Comparison of ENCODE assay signal across 17 cellular contexts in genomic region chr12:63942464-63943241, GRCh38.
DNase-seq lines count a peak whose midpoint lies in the region; ATAC-seq, FAIRE-seq and TF ChIP-seq lines count a peak whose summit lies in the region.
"Had no signal": no experiment of that assay in that cellular context is flagged by ENCODE, and none has a peak within 500 bp of the region (broad histone marks: within the 10 kb centered on the region; RNA-seq: fewer than 3 reads in every experiment).

No MANE protein-coding gene starts in this region.

- peaks cover 0 to 6% (median 0%) of the 10 kb centered on the region in 11 experiments; a peak in 3 of 22 replicates for H3K9me3 ChIP-seq in BLaER1 treated with 17β-estradiol and CSF1 and Interleukin-3, amounts not matched to agents 10 nM and 100 nM (replicated peaks in 1 of 11)
- H3K9me3 ChIP-seq in astrocyte (ENCODE audit: insufficient read depth, low read depth, low read length), result no peaks in the 10 kb centered on the region

- H3K27me3 Mint-ChIP-seq in astrocyte (ENCODE audit: low read depth, unreplicated experiment) (no peaks in the 10 kb centered on the region), glutamatergic neuron (ENCODE audit: unreplicated experiment) (no peaks in the 10 kb centered on the region)
- H3K27me3 Mint-ChIP-seq in stimulated activated memory B cell treated with anti-CD40 and anti-IgM and Interleukin-4, amounts not matched to agents 10 μg/mL and 1 μg/mL and 100 μg/mL, for 72 hours, result no peaks in the 10 kb centered on the region

- H3K27ac Mint-ChIP-seq in astrocyte (ENCODE audit: unreplicated experiment) (peak overlapping the region; percentile 2), glutamatergic neuron (ENCODE audit: unreplicated experiment) (peak overlapping the region; percentile 77)
- no peak overlapping the region for H3K27ac Mint-ChIP-seq in stimulated activated memory B cell treated with anti-CD40 and anti-IgM and Interleukin-4, amounts not matched to agents 10 μg/mL and 1 μg/mL and 100 μg/mL, for 72 hours

- H3K9ac ChIP-seq in BLaER1 treated with 17β-estradiol and CSF1 and Interleukin-3, amounts not matched to agents 10 nM and 100 nM, result no peak overlapping the region
- no peak overlapping the region for H3K9ac ChIP-seq in astrocyte (ENCODE audit: low read length)

- H3K4me1 Mint-ChIP-seq in astrocyte (ENCODE audit: low read depth, unreplicated experiment), result peaks cover 27% of the 10 kb centered on the region
- peaks cover 50% of the 10 kb centered on the region for H3K4me1 Mint-ChIP-seq in glutamatergic neuron (ENCODE audit: low read depth, unreplicated experiment)
- peaks cover 10% of the 10 kb centered on the region for H3K4me1 Mint-ChIP-seq in stimulated activated memory B cell treated with anti-CD40 and anti-IgM and Interleukin-4, amounts not matched to agents 10 μg/mL and 1 μg/mL and 100 μg/mL, for 72 hours

- no peak for TF ChIP-seq POLR2A in erythroblast (IDR thresholded peaks at IDR 0.05; ENCODE audit: low read length)

- ATAC-seq in stimulated activated memory B cell treated with anti-CD40 and anti-IgM and Interleukin-4, amounts not matched to agents 10 μg/mL and 1 μg/mL and 100 μg/mL, for 72 hours, result no peak
- ATAC-seq: K562 had no signal

- H3K36me3 ChIP-seq in BLaER1 treated with 17β-estradiol and CSF1 and Interleukin-3, amounts not matched to agents 10 nM and 100 nM, result no peaks in the 10 kb centered on the region
- no peaks in the 10 kb centered on the region for H3K36me3 ChIP-seq in astrocyte (ENCODE audit: insufficient read depth, low read length)

- no peak overlapping the region for H3K4me3 ChIP-seq in BLaER1 treated with 17β-estradiol and CSF1 and Interleukin-3, amounts not matched to agents 10 nM and 100 nM
- H3K4me3 ChIP-seq in astrocyte (ENCODE audit: insufficient read depth, low read depth, low read length), result no peak overlapping the region
- H3K4me3 ChIP-seq: K562 had no signal

- DNase-seq in astrocyte (ENCODE audit: low read depth) (no peak), glutamatergic neuron (no peak), substantia nigra (lab: John Stamatoyannopoulos, UW) (peak in 3 of 49 donors; percentile 4 to 27 (median 14)), NCI-H510A treated with DMSO at 0.1 percent for 48 hours (lab: John Stamatoyannopoulos, UW) (no peak), erythroblast (lab: John Stamatoyannopoulos, UW) (no peak), HT-29 (ENCODE audit: low spot score) (no peak)
- DNase-seq: DMS79, HFFc6, NCI-H1105, NCI-H2081 treated with DMSO at 0.1 percent for 48 hours, NCI-H774, Right ventricle myocardium superior had no signal

- peak overlapping the region in 8 of 11 experiments; percentile 78 to 94 (median 87); a peak in 8 of 22 replicates for H3K4me2 ChIP-seq in BLaER1 treated with 17β-estradiol and CSF1 and Interleukin-3, amounts not matched to agents 10 nM and 100 nM
- H3K4me2 ChIP-seq in astrocyte (ENCODE audit: low read length), result no peak overlapping the region

- no peaks in the 10 kb centered on the region for H3K9me3 Mint-ChIP-seq in astrocyte (ENCODE audit: unreplicated experiment)
- peaks cover 6% of the 10 kb centered on the region for H3K9me3 Mint-ChIP-seq in glutamatergic neuron (ENCODE audit: unreplicated experiment)
- no peaks in the 10 kb centered on the region for H3K9me3 Mint-ChIP-seq in stimulated activated memory B cell treated with anti-CD40 and anti-IgM and Interleukin-4, amounts not matched to agents 10 μg/mL and 1 μg/mL and 100 μg/mL, for 72 hours
- H3K9me3 Mint-ChIP-seq: HFFc6 had no signal

- no peak overlapping the region for H2AFZ ChIP-seq in astrocyte (ENCODE audit: low read depth, low read length)

- no peak overlapping the region; a peak in 1 of 22 replicates for H3K27ac ChIP-seq in BLaER1 treated with 17β-estradiol and CSF1 and Interleukin-3, amounts not matched to agents 10 nM and 100 nM
- H3K27ac ChIP-seq in astrocyte (ENCODE audit: low read depth, low read length), result no peak overlapping the region
- peak overlapping the region; percentile 63 for H3K27ac ChIP-seq in substantia nigra (ENCODE audit: low read depth, low read length, poor library complexity, severe bottlenecking)

- H3K36me3 Mint-ChIP-seq in astrocyte (ENCODE audit: low read depth, unreplicated experiment) (no peaks in the 10 kb centered on the region), glutamatergic neuron (ENCODE audit: unreplicated experiment) (no peaks in the 10 kb centered on the region)
- H3K36me3 Mint-ChIP-seq in stimulated activated memory B cell treated with anti-CD40 and anti-IgM and Interleukin-4, amounts not matched to agents 10 μg/mL and 1 μg/mL and 100 μg/mL, for 72 hours, result no peaks in the 10 kb centered on the region

- TF ChIP-seq CTCF in astrocyte (IDR thresholded peaks at IDR 0.05; ENCODE audit: insufficient read depth, low read depth, low read length) (no peak), glutamatergic neuron (IDR thresholded peaks at IDR 0.05; ENCODE audit: partially characterized antibody, unreplicated experiment) (no peak)

- H3K79me2 ChIP-seq in astrocyte (ENCODE audit: insufficient read depth, low read length), result peaks cover 33% of the 10 kb centered on the region

- no peak for FAIRE-seq in astrocyte (lab: Jason Lieb, UNC)
- FAIRE-seq: D721Med, H54, K562 had no signal

- H4K20me1 ChIP-seq in BLaER1 treated with 17β-estradiol and CSF1 and Interleukin-3, amounts not matched to agents 10 nM and 100 nM, result no peaks in the 10 kb centered on the region
- peaks cover 16% of the 10 kb centered on the region for H4K20me1 ChIP-seq in astrocyte (ENCODE audit: insufficient read depth, low read length)

- H3K27me3 ChIP-seq in BLaER1 treated with 17β-estradiol and CSF1 and Interleukin-3, amounts not matched to agents 10 nM and 100 nM, result no peaks in the 10 kb centered on the region
- no peaks in the 10 kb centered on the region for H3K27me3 ChIP-seq in astrocyte (ENCODE audit: insufficient read depth, low read length)

- H3K4me3 Mint-ChIP-seq in astrocyte (ENCODE audit: unreplicated experiment) (no peak overlapping the region), glutamatergic neuron (ENCODE audit: unreplicated experiment) (peak overlapping the region; percentile 16)
- no peak overlapping the region for H3K4me3 Mint-ChIP-seq in stimulated activated memory B cell treated with anti-CD40 and anti-IgM and Interleukin-4, amounts not matched to agents 10 μg/mL and 1 μg/mL and 100 μg/mL, for 72 hours
- H3K4me3 Mint-ChIP-seq: HFFc6 had no signal

- H3K4me1 ChIP-seq in BLaER1 treated with 17β-estradiol and CSF1 and Interleukin-3, amounts not matched to agents 10 nM and 100 nM, result peaks cover 52 to 82% (median 76%) of the 10 kb centered on the region in 10 experiments
- H3K4me1 ChIP-seq in astrocyte (ENCODE audit: insufficient read depth, low read length), result no peaks in the 10 kb centered on the region
